ENCODE assay signal across 28 cellular contexts in the genomic region with DNA sequence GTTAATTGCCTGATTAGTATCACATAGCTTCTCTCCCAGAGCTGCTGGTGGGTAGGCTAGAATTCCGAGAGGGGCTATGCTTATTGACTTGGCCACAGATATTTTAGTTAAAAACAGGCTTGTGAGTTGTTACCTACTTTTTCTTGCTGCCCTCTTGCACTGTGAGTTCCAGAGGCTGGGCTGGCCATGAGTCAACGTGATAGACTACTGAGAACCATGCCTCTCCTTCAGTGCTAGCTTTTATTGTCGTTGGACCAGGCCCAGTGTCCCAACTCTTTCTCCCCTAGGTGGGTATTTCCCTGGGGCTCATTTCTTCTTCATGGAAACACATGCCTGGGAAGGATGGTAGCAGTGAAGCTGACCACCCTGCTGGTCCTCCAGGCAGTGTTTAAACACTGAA. TPM values are rescaled to one million over a fixed set of nuclear protein-coding genes. Genes with fewer than 3 reads are reported as not detected.
"Had no signal": no experiment of that assay in that cellular context is flagged by ENCODE, and none has a peak within 500 bp of the region (broad histone marks: within the 10 kb centered on the region; RNA-seq: fewer than 3 reads in every experiment).

No MANE protein-coding gene starts in this region.

- H3K36me3 ChIP-seq: suprapubic skin, thoracic aorta, thyroid gland, tibial artery, tibial nerve, transverse colon, upper lobe of left lung, upper lobe of right lung, uterus, vagina had no signal

- H3K9me3 ChIP-seq: suprapubic skin, testis, thoracic aorta, thyroid gland, tibial artery, tibial nerve, transverse colon, upper lobe of left lung, upper lobe of right lung, uterus, vagina had no signal

- H3K4me1 ChIP-seq: testis, thyroid gland, upper lobe of left lung, upper lobe of right lung, uterus, vagina had no signal

- H3K27ac ChIP-seq: suprapubic skin, testis, thyroid gland, tibial artery, tibial nerve, transverse colon, upper lobe of left lung, upper lobe of right lung, uterus, vagina had no signal

- ATAC-seq: stimulated activated effector memory CD8-positive, alpha-beta T cell treated with anti-CD3 and anti-CD28 coated beads, Interleukin-12 subunit alpha, Interleukin-12 subunit beta, amount 100 ng/mL, for 72 hours; stimulated activated memory B cell treated with anti-CD40 and anti-IgM and Interleukin-4, amounts not matched to agents 10 μg/mL and 1 μg/mL and 100 μg/mL, for 72 hours; stimulated activated naive B cell treated with anti-CD40 and anti-IgM and Interleukin-4, amounts not matched to agents 10 μg/mL and 1 μg/mL and 100 μg/mL, for 72 hours; stimulated activated naive CD8-positive, alpha-beta T cell treated with anti-CD3 and anti-CD28 coated beads, Interleukin-15, amount 100 ng/mL, for 72 hours; stimulated activated naive CD8-positive, alpha-beta T cell treated with anti-CD3 and anti-CD28 coated beads, Interleukin-15, Interleukin-2, amounts not matched to agents 100 U/mL and 50 U/mL, for 24 hours; upper lobe of right lung had no signal

- H3K27me3 ChIP-seq: suprapubic skin, testis, thyroid gland, tibial artery, tibial nerve, transverse colon, upper lobe of left lung, upper lobe of right lung, uterus, vagina had no signal

- H3K4me3 ChIP-seq: suprapubic skin, testis, thoracic aorta, thyroid gland, tibial artery, tibial nerve, transverse colon, upper lobe of left lung, upper lobe of right lung, uterus, vagina had no signal

- DNase-seq: stimulated activated CD4-positive, alpha-beta T cell treated with anti-CD3 and anti-CD28 coated beads, Interleukin-2, amount 100 ng/mL, for 24 hours; stimulated activated CD4-positive, alpha-beta T cell treated with anti-CD3 and anti-CD28 coated beads, Interleukin-2, amount 100 ng/mL, for 48 hours; stimulated activated CD4-positive, alpha-beta T cell treated with anti-CD3 and anti-CD28 coated beads, Interleukin-4, amount 100 ng/mL, for 1 hour; stimulated activated CD4-positive, alpha-beta T cell treated with anti-CD3 and anti-CD28 coated beads, Interleukin-4, amount 100 ng/mL, for 24 hours; stimulated activated CD4-positive, alpha-beta T cell treated with anti-CD3 and anti-CD28 coated beads, Interleukin-4, amount 100 ng/mL, for 4 hours; stimulated activated CD8-positive, alpha-beta memory T cell treated with anti-CD3 and anti-CD28 coated beads, Interleukin-4, amount 100 ng/mL, for 48 hours; stimulated activated naive B cell treated with anti-CD40 and anti-IgM and Interleukin-4, amounts not matched to agents 10 μg/mL and 1 μg/mL and 100 μg/mL, for 72 hours; stimulated activated naive CD4-positive, alpha-beta T cell; stimulated activated naive CD4-positive, alpha-beta T cell treated with Interleukin-2 at 50 U/mL for 16 hours; stimulated activated naive CD8-positive, alpha-beta T cell treated with anti-CD3 and anti-CD28 coated beads, Interleukin-15, amount 100 ng/mL, for 72 hours; stimulated activated naive CD8-positive, alpha-beta T cell treated with anti-CD3 and anti-CD28 coated beads, Interleukin-15, Interleukin-2, amounts not matched to agents 100 U/mL and 50 U/mL, for 24 hours; substantia nigra; testis; thyroid gland; tibial artery; transverse colon; upper lobe of left lung; upper lobe of right lung; uterus had no signal

RNA-seq across cellular contexts. Expression of a gene that starts 54.2 kb away (rescaled TPM):
- total RNA-seq: subcutaneous adipose tissue, suprapubic skin, thyroid gland, tibial nerve, transverse colon, upper lobe of left lung, upper lobe of right lung, ureter, urinary bladder, vagina had no signal
